ENCODE assay signal across 18 cellular contexts in the genomic region with DNA sequence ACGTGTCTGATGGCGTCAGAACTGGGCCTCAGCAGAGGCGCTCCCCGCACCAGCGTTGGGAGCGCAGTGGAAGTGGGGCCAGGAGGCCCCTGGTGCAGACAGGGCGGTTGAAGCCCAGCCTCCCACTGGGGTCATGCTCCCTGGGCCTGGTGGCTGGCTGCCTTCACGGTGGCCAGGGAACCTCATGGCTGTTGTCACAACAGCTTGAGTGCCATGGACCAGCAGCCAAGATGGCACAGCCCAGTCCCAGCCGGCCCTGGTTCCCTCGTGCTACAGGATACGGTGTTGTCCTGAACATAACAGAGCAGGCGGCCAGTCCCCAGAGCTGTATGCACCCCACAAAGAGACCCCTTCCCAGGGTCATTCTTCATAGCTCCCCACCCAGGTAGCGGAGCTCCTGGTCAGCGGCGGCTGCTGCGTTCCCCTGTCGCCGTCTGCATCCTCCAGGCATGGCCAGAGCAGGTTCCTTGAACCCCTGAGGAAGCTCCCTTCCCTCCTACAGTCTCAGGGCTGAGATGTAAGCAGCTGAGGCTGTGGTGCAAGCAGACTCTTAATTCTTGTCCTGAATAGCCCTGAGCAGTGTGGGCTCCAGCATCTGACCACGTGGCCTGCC.
"Had no signal": no experiment of that assay in that cellular context is flagged by ENCODE, and none has a peak within 500 bp of the region (broad histone marks: within the 10 kb centered on the region; RNA-seq: fewer than 3 reads in every experiment).

No MANE protein-coding gene starts in this region.

- H3K9me3 ChIP-seq: left lung, mucosa of descending colon, neutrophil, tibial artery, upper lobe of left lung, uterus had no signal

- H3K36me3 ChIP-seq: uterus had no signal

- H3K4me3 ChIP-seq: dorsolateral prefrontal cortex, left lung, lung, mucosa of descending colon, smooth muscle cell, tibial artery, upper lobe of left lung, uterus had no signal

- H3K27ac ChIP-seq: left lung, neutrophil, tibial artery, upper lobe of left lung, uterus had no signal

- H3K4me3 Mint-ChIP-seq: immature natural killer cell; naive thymus-derived CD8-positive, alpha-beta T cell had no signal

- H3K9me3 Mint-ChIP-seq: immature natural killer cell; naive thymus-derived CD8-positive, alpha-beta T cell had no signal

- H3K27me3 ChIP-seq: dorsolateral prefrontal cortex, left lung, neutrophil, tibial artery, upper lobe of left lung, uterus had no signal

- H3K4me1 ChIP-seq: left lung, tibial artery, upper lobe of left lung, uterus had no signal

- H3K27me3 Mint-ChIP-seq: naive thymus-derived CD8-positive, alpha-beta T cell had no signal

- DNase-seq: cortex of kidney; effector CD8-positive, alpha-beta T cell; immature natural killer cell; left lung; mesendoderm; mucosa of descending colon; naive thymus-derived CD8-positive, alpha-beta T cell; posterior cingulate gyrus; stimulated activated CD4-positive, alpha-beta T cell treated with anti-CD3 and anti-CD28 coated beads, Interleukin-2, amount 100 ng/mL, for 48 hours; stimulated activated naive CD8-positive, alpha-beta T cell treated with anti-CD3 and anti-CD28 coated beads, Interleukin-15, Interleukin-2, amounts not matched to agents 100 U/mL and 50 U/mL, for 24 hours; tibial artery; uterus had no signal

- H3K4me1 Mint-ChIP-seq: immature natural killer cell had no signal

- H3K4me2 ChIP-seq: smooth muscle cell had no signal

- ATAC-seq: esophagus mucosa; left lung; mucosa of descending colon; naive thymus-derived CD8-positive, alpha-beta T cell; stimulated activated naive CD8-positive, alpha-beta T cell treated with anti-CD3 and anti-CD28 coated beads, Interleukin-15, Interleukin-2, amounts not matched to agents 100 U/mL and 50 U/mL, for 24 hours had no signal
